Comparison of ENCODE assay signal across 1 cellular context in genomic region chr1:225692517-225692879, GRCh38.
TF ChIP-seq lines count a peak whose summit lies in the region.

No MANE protein-coding gene starts in this region.

TF ChIP-seq in H1, 55 proteins besides CTCF, POLR2A, EP300 and RAD21:
- no peak for TF ChIP-seq EZH2 (IDR thresholded peaks at IDR 0.05; ENCODE audit: low read depth, low read length, severe bottlenecking)
- no peak for TF ChIP-seq HDAC2 (IDR thresholded peaks at IDR 0.05; ENCODE audit: borderline replicate concordance in 1 of 2, low read depth in 2 of 2, low read length in 2 of 2)
- TF ChIP-seq ATF2 (IDR thresholded peaks at IDR 0.05; ENCODE audit: low read length), result no peak
- TF ChIP-seq NANOG (IDR thresholded peaks at IDR 0.05; ENCODE audit: insufficient read depth, low read depth, low read length, poor library complexity, severe bottlenecking), result no peak
- no peak for TF ChIP-seq BCL11A (IDR thresholded peaks at IDR 0.05; ENCODE audit: low read depth in 2 of 2, low read length in 2 of 2)
- TF ChIP-seq SRF (IDR thresholded peaks at IDR 0.05; ENCODE audit: low read depth, low read length), result no peak
- no peak for TF ChIP-seq SP2 (IDR thresholded peaks at IDR 0.05; ENCODE audit: low read length)
- no peak for TF ChIP-seq RXRA (IDR thresholded peaks at IDR 0.05; ENCODE audit: insufficient read depth, low read depth, low read length)
- no peak for TF ChIP-seq CBX8 (IDR thresholded peaks at IDR 0.05; ENCODE audit: borderline replicate concordance, low read depth, low read length)
- TF ChIP-seq SIRT6 (IDR thresholded peaks at IDR 0.05; ENCODE audit: low read length), result no peak
- no peak for TF ChIP-seq RNF2 (IDR thresholded peaks at IDR 0.05; ENCODE audit: borderline replicate concordance, low read depth, low read length, missing control alignments, poor library complexity, severe bottlenecking)
- TF ChIP-seq MAFK (IDR thresholded peaks at IDR 0.05; ENCODE audit: low read depth, low read length), result no peak
- no peak for TF ChIP-seq RFX5 (IDR thresholded peaks at IDR 0.05; ENCODE audit: borderline replicate concordance, low read depth, low read length)
- TF ChIP-seq CHD1 (IDR thresholded peaks at IDR 0.05; ENCODE audit: low read depth, low read length), result no peak
- TF ChIP-seq SP1 (IDR thresholded peaks at IDR 0.05; ENCODE audit: low read depth, low read length), result no peak
